Comparison of ENCODE assay signal across 12 cellular contexts in the genomic region with DNA sequence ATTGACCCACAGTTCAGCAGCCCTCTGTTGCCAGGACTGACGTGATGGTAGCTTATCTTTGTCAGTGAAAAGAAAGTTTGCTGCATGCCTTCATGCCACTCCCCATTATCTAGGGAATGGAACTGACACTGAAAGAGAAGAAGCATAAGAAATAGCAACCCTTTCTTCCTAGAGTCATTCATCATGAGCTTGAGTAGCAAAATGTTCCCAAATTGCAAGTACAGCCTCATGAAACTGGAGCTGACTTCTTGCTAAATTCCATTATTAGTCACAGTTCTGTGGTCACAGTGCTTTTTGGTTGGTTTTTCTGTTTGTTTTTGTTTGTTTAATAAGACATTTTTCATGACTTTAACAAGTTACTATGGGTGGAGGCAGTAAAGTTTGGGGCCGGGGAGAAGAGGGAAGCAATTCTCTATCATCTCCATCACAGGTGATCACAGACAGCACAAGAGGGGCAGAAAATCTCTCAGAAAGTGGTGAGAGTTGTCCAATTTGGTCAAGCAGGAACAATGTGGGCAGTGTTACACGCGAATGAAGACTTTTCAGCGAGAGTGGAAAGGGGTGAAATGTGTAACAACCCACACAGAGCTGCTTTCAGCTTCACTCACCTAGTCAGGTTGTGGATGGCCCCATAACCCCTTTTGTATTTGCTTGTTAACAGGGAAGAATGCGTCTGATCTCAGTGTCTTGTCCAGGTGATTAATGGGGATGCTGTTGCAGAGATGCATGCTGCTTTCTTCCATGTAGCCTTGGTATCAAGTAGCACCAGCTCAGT.
A peak's percentile ranks its signal among the peaks of the same experiment; 100 is the strongest.
DNase-seq lines count a peak whose midpoint lies in the region; ATAC-seq and TF ChIP-seq lines count a peak whose summit lies in the region.
"Had no signal": no experiment of that assay in that cellular context is flagged by ENCODE, and none has a peak within 500 bp of the region (broad histone marks: within the 10 kb centered on the region; RNA-seq: fewer than 3 reads in every experiment).

No MANE protein-coding gene starts in this region.

- H3K4me1 ChIP-seq in upper lobe of right lung, result no peaks in the 10 kb centered on the region

- intact Hi-C loops in left ventricle myocardium superior (cut with micrococcal nuclease), result no loop called here
- intact Hi-C loops in upper lobe of right lung (cut with DNase I), result no loop called here

- DNase-seq in GM06990 (ENCODE audit: extremely low read depth, insufficient read length), result peak; percentile 32
- DNase-seq in T1000 (lab: John Stamatoyannopoulos, UW), result peak; percentile 4
- DNase-seq in NOMO-1 treated with dmso at 0.1 percent for 144 hours (lab: John Stamatoyannopoulos, UW; ENCODE audit: unreplicated experiment), result no peak
- DNase-seq in DMS153 treated with DMSO at 0.1 percent for 48 hours (lab: John Stamatoyannopoulos, UW; ENCODE audit: unreplicated experiment), result no peak
- DNase-seq in left ventricle myocardium superior, result no peak
- no peak for DNase-seq in upper lobe of right lung
- DNase-seq: activated CD4-positive, CD25-positive, alpha-beta regulatory T cell; Karpas-422; OCI-M1 had no signal

- no peaks in the 10 kb centered on the region for H3K9me3 ChIP-seq in upper lobe of right lung

- H3K36me3 ChIP-seq in GM06990 (ENCODE audit: control insufficient read depth, insufficient read depth, low read length) (no peaks in the 10 kb centered on the region), upper lobe of right lung (no peaks in the 10 kb centered on the region)

- H3K27ac ChIP-seq in upper lobe of right lung, result no peak overlapping the region

- H3K27me3 ChIP-seq in GM06990 (replicated peaks; ENCODE audit: control insufficient read depth, insufficient read depth, low read length), result no peaks in the 10 kb centered on the region
- H3K27me3 ChIP-seq in upper lobe of right lung, result no peaks in the 10 kb centered on the region

- ATAC-seq in GM19351 (IDR thresholded peaks at IDR 0.05; ENCODE audit: unreplicated experiment) (peak; percentile 92), HG02884 (IDR thresholded peaks at IDR 0.05; ENCODE audit: unreplicated experiment) (peak; percentile 85), left ventricle myocardium superior (no peak), upper lobe of right lung (no peak)
- ATAC-seq: natural killer cell treated with Interleukin-12 subunit alpha and Interleukin-12 subunit beta and Interleukin-15 and Interleukin-18, amount 100 ng/mL, for 72 hours had no signal

- no peak overlapping the region for H3K4me3 ChIP-seq in GM06990 (replicated peaks; ENCODE audit: low read depth, low read length)
- no peak overlapping the region for H3K4me3 ChIP-seq in upper lobe of right lung

- TF ChIP-seq CTCF in GM06990 (IDR thresholded peaks at IDR 0.05; ENCODE audit: insufficient read depth, low read length, poor library complexity, severe bottlenecking) (no peak), upper lobe of right lung (IDR thresholded peaks at IDR 0.05) (no peak)

Comparison
In these comparisons a context has a peak if more than half of its experiments do, and no peak if none do; other contexts are left out.
1. DNase-seq: peak in GM06990 (single experiment) and T1000 (single experiment); none in NOMO-1 treated with dmso at 0.1 percent for 144 hours (single experiment), DMS153 treated with DMSO at 0.1 percent for 48 hours (single experiment), left ventricle myocardium superior (single experiment) and upper lobe of right lung (single experiment).
2. ATAC-seq: peak in GM19351 (single experiment) and HG02884 (single experiment); none in left ventricle myocardium superior (single experiment) and upper lobe of right lung (single experiment).